In the genomic region with DNA sequence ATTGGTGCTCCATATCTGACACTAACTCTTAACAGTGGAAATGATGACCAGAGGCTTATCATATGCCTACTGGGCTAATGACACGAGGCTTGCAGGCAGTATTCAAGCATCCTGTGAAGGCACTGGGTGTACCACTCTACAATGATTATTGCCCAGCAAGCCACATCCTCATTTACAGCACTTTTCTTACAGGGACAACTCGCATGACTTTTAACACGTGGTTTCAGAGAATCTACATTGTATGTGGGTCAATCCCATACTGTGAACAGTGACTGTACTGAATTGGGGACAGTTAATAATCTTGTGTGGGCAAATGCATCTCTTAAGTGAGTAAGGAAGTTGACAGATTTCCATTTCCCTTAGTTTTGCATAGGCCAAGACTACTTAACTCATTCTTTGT, we compare ENCODE assay signal across 27 cellular contexts.
"Had no signal": no experiment of that assay in that cellular context is flagged by ENCODE, and none has a peak within 500 bp of the region (broad histone marks: within the 10 kb centered on the region; RNA-seq: fewer than 3 reads in every experiment).

No MANE protein-coding gene starts in this region.

- H3K27me3 ChIP-seq: body of pancreas, MG63 had no signal

- H3K4me1 ChIP-seq: body of pancreas, breast epithelium had no signal

- H3K27ac Mint-ChIP-seq: activated CD4-positive, alpha-beta T cell treated with anti-CD3 and anti-CD28 coated beads for 36 hours; activated CD4-positive, alpha-beta T cell treated with anti-CD3 and anti-CD28 coated beads, Interleukin-2, amount 10 ng/mL, durations not matched to agents 7 days and 5 days; activated CD8-positive, alpha-beta T cell treated with anti-CD3 and anti-CD28 coated beads, Interleukin-2, amount 10 ng/mL, durations not matched to agents 7 days and 5 days; activated naive CD4-positive, alpha-beta T cell treated with anti-CD3 and anti-CD28 coated beads, Interleukin-2, amount 50 U/mL, for 24 hours; activated naive CD8-positive, alpha-beta T cell treated with anti-CD3 and anti-CD28 coated beads, Interleukin-2, amount 10 ng/mL, durations not matched to agents 7 days and 5 days; activated T-cell treated with anti-CD3 and anti-CD28 coated beads, Interleukin-2, amount 50 U/mL, for 24 hours; activated T-helper 2 cell treated with anti-CD3 and anti-CD28 coated beads, Interferon-gamma antibody, Interleukin-2, Interleukin-4, amounts not matched to agents 10 μg/mL and 5 μg/mL and 100 μg/mL, durations not matched to agents 14 hours and 24 hours and 36 hours; IgD-negative memory B cell; T-helper 1 cell treated with Interleukin-12 subunit alpha and Interleukin-12 subunit beta and Interleukin-4 antibody, amounts not matched to agents 30 μg/mL and 1 μg/mL, for 36 hours; T-helper 2 cell treated with Interferon-gamma antibody and Interleukin-4, amounts not matched to agents 5 μg/mL and 100 μg/mL, for 36 hours; WTC11 had no signal

- H3K36me3 Mint-ChIP-seq: activated naive CD4-positive, alpha-beta T cell treated with anti-CD3 and anti-CD28 coated beads, Interleukin-2, amount 50 U/mL, for 24 hours; activated naive CD8-positive, alpha-beta T cell treated with anti-CD3 and anti-CD28 coated beads, Interleukin-2, amount 10 ng/mL, durations not matched to agents 7 days and 5 days; IgD-negative memory B cell; WTC11 had no signal

- H3K4me3 ChIP-seq: body of pancreas, breast epithelium, MG63 had no signal

- H3K9me3 ChIP-seq: body of pancreas, breast epithelium, MG63 had no signal

- H3K4me3 Mint-ChIP-seq: activated CD4-positive, alpha-beta T cell treated with anti-CD3 and anti-CD28 coated beads for 36 hours; activated CD4-positive, alpha-beta T cell treated with anti-CD3 and anti-CD28 coated beads, Interleukin-2, amount 10 ng/mL, durations not matched to agents 7 days and 5 days; activated CD8-positive, alpha-beta T cell treated with anti-CD3 and anti-CD28 coated beads, Interleukin-2, amount 10 ng/mL, durations not matched to agents 7 days and 5 days; activated naive CD4-positive, alpha-beta T cell treated with anti-CD3 and anti-CD28 coated beads, Interleukin-2, amount 50 U/mL, for 24 hours; activated naive CD8-positive, alpha-beta T cell treated with anti-CD3 and anti-CD28 coated beads, Interleukin-2, amount 10 ng/mL, durations not matched to agents 7 days and 5 days; activated T-cell treated with anti-CD3 and anti-CD28 coated beads, Interleukin-2, amount 50 U/mL, for 24 hours; IgD-negative memory B cell; T-helper 1 cell treated with Interleukin-12 subunit alpha and Interleukin-12 subunit beta and Interleukin-4 antibody, amounts not matched to agents 30 μg/mL and 1 μg/mL, for 36 hours; T-helper 2 cell treated with Interferon-gamma antibody and Interleukin-4, amounts not matched to agents 5 μg/mL and 100 μg/mL, for 36 hours; WTC11 had no signal

- H3K27ac ChIP-seq: body of pancreas, breast epithelium had no signal

- H3K9me3 Mint-ChIP-seq: activated CD4-positive, alpha-beta T cell treated with anti-CD3 and anti-CD28 coated beads, Interleukin-2, amount 10 ng/mL, durations not matched to agents 7 days and 5 days; activated naive CD4-positive, alpha-beta T cell treated with anti-CD3 and anti-CD28 coated beads, Interleukin-2, amount 50 U/mL, for 24 hours; activated naive CD8-positive, alpha-beta T cell treated with anti-CD3 and anti-CD28 coated beads, Interleukin-2, amount 10 ng/mL, durations not matched to agents 7 days and 5 days; activated T-cell treated with anti-CD3 and anti-CD28 coated beads, Interleukin-2, amount 50 U/mL, for 24 hours; activated T-helper 2 cell treated with anti-CD3 and anti-CD28 coated beads, Interferon-gamma antibody, Interleukin-2, Interleukin-4, amounts not matched to agents 10 μg/mL and 5 μg/mL and 100 μg/mL, durations not matched to agents 14 hours and 24 hours and 36 hours; IgD-negative memory B cell; T-helper 1 cell treated with Interleukin-12 subunit alpha and Interleukin-12 subunit beta and Interleukin-4 antibody, amounts not matched to agents 30 μg/mL and 1 μg/mL, for 36 hours; T-helper 2 cell treated with Interferon-gamma antibody and Interleukin-4, amounts not matched to agents 5 μg/mL and 100 μg/mL, for 36 hours; WTC11 had no signal

- H3K36me3 ChIP-seq: breast epithelium, MG63 had no signal

- DNase-seq: activated CD4-positive, alpha-beta T cell treated with anti-CD3 and anti-CD28 coated beads for 36 hours; activated CD4-positive, alpha-beta T cell treated with anti-CD3 and anti-CD28 coated beads, Interleukin-2, amount 10 ng/mL, durations not matched to agents 7 days and 5 days; activated CD4-positive, alpha-beta T cell treated with anti-CD3 and anti-CD28 coated beads, Interleukin-2, amount 50 U/mL, for 48 hours; activated CD8-positive, alpha-beta T cell treated with anti-CD3 and anti-CD28 coated beads, Interleukin-2, amount 10 ng/mL, durations not matched to agents 7 days and 5 days; activated gamma-delta T cell; activated naive CD4-positive, alpha-beta T cell treated with Interleukin-2 at 50 U/mL for 16 hours; activated naive CD8-positive, alpha-beta T cell treated with anti-CD3 and anti-CD28 coated beads, Interleukin-2, amount 10 ng/mL, durations not matched to agents 7 days and 5 days; activated T-cell treated with anti-CD3 and anti-CD28 coated beads, Interleukin-2, amount 50 U/mL, for 24 hours; body of pancreas; Kasumi-1; KBM-7; MG63; NCI-H1105; NCI-H1417 treated with DMSO at 0.1 percent for 48 hours; NCI-H187 treated with DMSO at 0.1 percent for 48 hours; NCI-H2081; NCI-H345; NCI-H524 treated with DMSO at 0.1 percent for 48 hours; Right ventricle myocardium superior had no signal

- ATAC-seq: activated CD4-positive, alpha-beta T cell treated with anti-CD3 and anti-CD28 coated beads for 36 hours; activated CD4-positive, CD25-positive, alpha-beta regulatory T cell treated with anti-CD3 and anti-CD28 coated beads, Interleukin-2, amount 50 U/mL, for 24 hours; activated CD8-positive, alpha-beta T cell treated with anti-CD3 and anti-CD28 coated beads, Interleukin-2, amount 10 ng/mL, durations not matched to agents 7 days and 5 days; body of pancreas; WTC11 had no signal

- H3K4me1 Mint-ChIP-seq: activated CD4-positive, alpha-beta T cell treated with anti-CD3 and anti-CD28 coated beads for 36 hours; activated CD4-positive, alpha-beta T cell treated with anti-CD3 and anti-CD28 coated beads, Interleukin-2, amount 10 ng/mL, durations not matched to agents 7 days and 5 days; activated naive CD4-positive, alpha-beta T cell treated with anti-CD3 and anti-CD28 coated beads, Interleukin-2, amount 50 U/mL, for 24 hours; activated naive CD8-positive, alpha-beta T cell treated with anti-CD3 and anti-CD28 coated beads, Interleukin-2, amount 10 ng/mL, durations not matched to agents 7 days and 5 days; IgD-negative memory B cell; WTC11 had no signal
